In genomic region chr9:385818-386398, GRCh38 we compare ENCODE assay signal across 9 cellular contexts.
A peak's percentile ranks its signal among the peaks of the same experiment; 100 is the strongest.
DNase-seq lines count a peak whose midpoint lies in the region; ATAC-seq and TF ChIP-seq lines count a peak whose summit lies in the region.
"Had no signal": no experiment of that assay in that cellular context is flagged by ENCODE, and none has a peak within 500 bp of the region (broad histone marks: within the 10 kb centered on the region; RNA-seq: fewer than 3 reads in every experiment).

No MANE protein-coding gene starts in this region.

- TF ChIP-seq RAD21 in liver (IDR thresholded peaks at IDR 0.05) = peak; percentile 87 to 88

- WGBS in liver = 64% methylated on average over 9 of the region's 9 CpGs

- intact Hi-C loops in upper lobe of right lung (cut with DNase I) = no loop called here

- ATAC-seq in upper lobe of right lung = peak; percentile 92
- ATAC-seq in HG03378 (IDR thresholded peaks at IDR 0.05; ENCODE audit: unreplicated experiment) = no peak

- DNase-seq in NCI-H1417 (lab: John Stamatoyannopoulos, UW) = peak; percentile 25 to 71 (median 60)
- no peak for DNase-seq in NCI-H1417 treated with DMSO at 0.1 percent for 48 hours (lab: John Stamatoyannopoulos, UW)
- peak; percentile 73 for DNase-seq in M059J (ENCODE audit: low read depth)
- peak; percentile 36 to 81 for DNase-seq in SJCRH30
- DNase-seq in dermis microvascular lymphatic vessel endothelial cell (ENCODE audit: low read depth in 2 of 2) = peak; percentile 42 to 61
- no peak for DNase-seq in upper lobe of right lung

- H3K9me3 ChIP-seq in SJCRH30 (replicated peaks) (no peaks in the 10 kb centered on the region), liver (ENCODE audit: control insufficient read depth in 4 of 4, low read length in 3 of 4) (no peaks in the 10 kb centered on the region), upper lobe of right lung (no peaks in the 10 kb centered on the region)
- H3K9me3 ChIP-seq: BLaER1 treated with 17β-estradiol and CSF1 and Interleukin-3, amounts not matched to agents 10 nM and 100 nM had no signal

- H3K4me1 ChIP-seq in SJCRH30 (peaks cover 6% of the 10 kb centered on the region), liver (ENCODE audit: control insufficient read depth in 4 of 4, insufficient read depth in 4 of 4, low read length in 3 of 4) (no peaks in the 10 kb centered on the region), upper lobe of right lung (no peaks in the 10 kb centered on the region)
- H3K4me1 ChIP-seq: BLaER1 treated with 17β-estradiol and CSF1 and Interleukin-3, amounts not matched to agents 10 nM and 100 nM had no signal

- no peak overlapping the region for H3K9ac ChIP-seq in liver (ENCODE audit: low read depth in 1 of 2, low read length in 2 of 2)
- H3K9ac ChIP-seq: BLaER1 treated with 17β-estradiol and CSF1 and Interleukin-3, amounts not matched to agents 10 nM and 100 nM had no signal

- H3K4me3 ChIP-seq in SJCRH30 (no peak overlapping the region), liver (ENCODE audit: low read depth in 1 of 3, low read length in 3 of 3) (no peak overlapping the region), upper lobe of right lung (no peak overlapping the region)
- H3K4me3 ChIP-seq: BLaER1 treated with 17β-estradiol and CSF1 and Interleukin-3, amounts not matched to agents 10 nM and 100 nM had no signal

- TF ChIP-seq CTCF in liver (IDR thresholded peaks at IDR 0.05; ENCODE audit: low read depth, low read length, missing input control) (peak; percentile 83), upper lobe of right lung (IDR thresholded peaks at IDR 0.05) (peak; percentile 90)

- H3K27me3 ChIP-seq in SJCRH30 = no peaks in the 10 kb centered on the region
- H3K27me3 ChIP-seq in liver (ENCODE audit: control insufficient read depth in 4 of 4, insufficient read depth in 4 of 4, low read length in 3 of 4) = no peaks in the 10 kb centered on the region
- no peaks in the 10 kb centered on the region for H3K27me3 ChIP-seq in upper lobe of right lung
- H3K27me3 ChIP-seq: BLaER1 treated with 17β-estradiol and CSF1 and Interleukin-3, amounts not matched to agents 10 nM and 100 nM had no signal

- H3K36me3 ChIP-seq in SJCRH30 (no peaks in the 10 kb centered on the region), liver (ENCODE audit: control insufficient read depth in 4 of 4, insufficient read depth in 3 of 4, low read depth in 1 of 4, low read length in 3 of 4) (peaks cover 0 to 4% (median 2%) of the 10 kb centered on the region in 4 donors), upper lobe of right lung (peaks cover 30% of the 10 kb centered on the region)

- no peak overlapping the region for H3K27ac ChIP-seq in SJCRH30
- no peak overlapping the region for H3K27ac ChIP-seq in liver (ENCODE audit: low read depth in 1 of 2, low read length in 2 of 2)
- no peak overlapping the region for H3K27ac ChIP-seq in upper lobe of right lung
- H3K27ac ChIP-seq: BLaER1 treated with 17β-estradiol and CSF1 and Interleukin-3, amounts not matched to agents 10 nM and 100 nM had no signal

TF ChIP-seq in liver, 16 proteins besides CTCF, POLR2A, EP300 and RAD21:
- TF ChIP-seq TAF1 (conservative IDR thresholded peaks at IDR 0.05) (no peak), YY1 (IDR thresholded peaks at IDR 0.05) (no peak), JUND (IDR thresholded peaks at IDR 0.05) (no peak), GABPA (IDR thresholded peaks at IDR 0.05 in 1 of 2, conservative IDR thresholded peaks at IDR 0.05 in 1 of 2) (no peak), HNF4A (conservative IDR thresholded peaks at IDR 0.05) (no peak), HNF4G (IDR thresholded peaks at IDR 0.05) (no peak), EGR1 (IDR thresholded peaks at IDR 0.05; ENCODE audit: low read depth in 2 of 2) (no peak), SP1 (IDR thresholded peaks at IDR 0.05) (no peak), FOXA2 (IDR thresholded peaks at IDR 0.05) (no peak), NR2F2 (IDR thresholded peaks at IDR 0.05) (no peak), FOXA1 (IDR thresholded peaks at IDR 0.05) (no peak), RXRA (IDR thresholded peaks at IDR 0.05) (no peak)
- TF ChIP-seq, protein P1, sequence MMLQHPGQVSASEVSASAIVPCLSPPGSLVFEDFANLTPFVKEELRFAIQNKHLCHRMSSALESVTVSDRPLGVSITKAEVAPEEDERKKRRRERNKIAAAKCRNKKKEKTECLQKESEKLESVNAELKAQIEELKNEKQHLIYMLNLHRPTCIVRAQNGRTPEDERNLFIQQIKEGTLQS (IDR thresholded peaks at IDR 0.05) = no peak
- TF ChIP-seq, protein P2, sequence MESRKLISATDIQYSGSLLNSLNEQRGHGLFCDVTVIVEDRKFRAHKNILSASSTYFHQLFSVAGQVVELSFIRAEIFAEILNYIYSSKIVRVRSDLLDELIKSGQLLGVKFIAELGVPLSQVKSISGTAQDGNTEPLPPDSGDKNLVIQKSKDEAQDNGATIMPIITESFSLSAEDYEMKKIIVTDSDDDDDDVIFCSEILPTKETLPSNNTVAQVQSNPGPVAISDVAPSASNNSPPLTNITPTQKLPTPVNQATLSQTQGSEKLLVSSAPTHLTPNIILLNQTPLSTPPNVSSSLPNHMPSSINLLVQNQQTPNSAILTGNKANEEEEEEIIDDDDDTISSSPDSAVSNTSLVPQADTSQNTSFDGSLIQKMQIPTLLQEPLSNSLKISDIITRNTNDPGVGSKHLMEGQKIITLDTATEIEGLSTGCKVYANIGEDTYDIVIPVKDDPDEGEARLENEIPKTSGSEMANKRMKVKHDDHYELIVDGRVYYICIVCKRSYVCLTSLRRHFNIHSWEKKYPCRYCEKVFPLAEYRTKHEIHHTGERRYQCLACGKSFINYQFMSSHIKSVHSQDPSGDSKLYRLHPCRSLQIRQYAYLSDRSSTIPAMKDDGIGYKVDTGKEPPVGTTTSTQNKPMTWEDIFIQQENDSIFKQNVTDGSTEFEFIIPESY (IDR thresholded peaks at IDR 0.05) = no peak

Comparison
In these comparisons a context has a peak if more than half of its experiments do, and no peak if none do; other contexts are left out.
1. DNase-seq: peak in NCI-H1417 (3 of 3), M059J (single experiment), SJCRH30 (2 of 2) and dermis microvascular lymphatic vessel endothelial cell (2 of 2); none in NCI-H1417 treated with DMSO at 0.1 percent for 48 hours (single experiment) and upper lobe of right lung (single experiment).